ENCODE assay signal across 10 cellular contexts in genomic region chr17:19055447-19055846, GRCh38. TPM values are rescaled to one million over a fixed set of nuclear protein-coding genes. Genes with fewer than 3 reads are reported as not detected.
A peak's percentile ranks its signal among the peaks of the same experiment; 100 is the strongest.
DNase-seq lines count a peak whose midpoint lies in the region; ATAC-seq, FAIRE-seq and TF ChIP-seq lines count a peak whose summit lies in the region.
"Not testable (repeated sequence)": the region's sequence is repeated elsewhere in the genome, so short reads cannot be mapped to it uniquely, and the experiment has no call there.
"Had no signal": no experiment of that assay in that cellular context is flagged by ENCODE, and none has a peak within 500 bp of the region (broad histone marks: within the 10 kb centered on the region; RNA-seq: fewer than 3 reads in every experiment).

No MANE protein-coding gene starts in this region.

- not testable (repeated sequence) for H3F3A ChIP-seq in GM23338 (replicated peaks; ENCODE audit: low read depth)

- H3K9me2 ChIP-seq in GM23338 (ENCODE audit: insufficient read depth): not testable (repeated sequence)

- POLR2A ChIA-PET in A549 (lab: Yijun Ruan, JAX); activated CD4-positive, alpha-beta T cell treated with anti-CD3 and anti-CD28 coated beads for 36 hours (lab: Charles Lee): not testable (repeated sequence)

- intact Hi-C loops in activated CD4-positive, alpha-beta T cell treated with anti-CD3 and anti-CD28 coated beads for 36 hours (cut with DNase I, micrococcal nuclease); pancreas (cut with DNase I): not testable (repeated sequence)

- H3K4me1 Mint-ChIP-seq in GM23338; activated CD4-positive, alpha-beta T cell treated with anti-CD3 and anti-CD28 coated beads for 36 hours; central memory CD8-positive, alpha-beta T cell: not testable (repeated sequence)

- CTCF ChIA-PET in A549 (lab: Yijun Ruan, JAX); activated CD4-positive, alpha-beta T cell treated with anti-CD3 and anti-CD28 coated beads for 36 hours (lab: Charles Lee): not testable (repeated sequence)

- not testable (repeated sequence) for H3K4me3 ChIP-seq in A549, GM23338, pancreas

- not testable (repeated sequence) for H3K27me3 Mint-ChIP-seq in GM23338 (ENCODE audit: insufficient read depth, low read depth, poor library complexity); activated CD4-positive, alpha-beta T cell treated with anti-CD3 and anti-CD28 coated beads for 36 hours; central memory CD8-positive, alpha-beta T cell

- H3K27me3 ChIP-seq in GM23338 (ENCODE audit: insufficient read depth); pancreas: not testable (repeated sequence)

- DNase-seq in A549 (ENCODE audit: low read depth in 1 of 2, low spot score in 1 of 2); GM23338 (ENCODE audit: low spot score); activated CD4-positive, alpha-beta T cell treated with anti-CD3 and anti-CD28 coated beads for 36 hours; central memory CD8-positive, alpha-beta T cell (ENCODE audit: low spot score in 2 of 2); left lobe of liver (ENCODE audit: low spot score); pancreas: not testable (repeated sequence)

- not testable (repeated sequence) for TF ChIP-seq EP300 in A549 (IDR thresholded peaks at IDR 0.05)

- not testable (repeated sequence) for H4K20me1 ChIP-seq in GM23338 (replicated peaks; ENCODE audit: insufficient read depth)

- H3K4me3 Mint-ChIP-seq in GM23338; activated CD4-positive, alpha-beta T cell treated with anti-CD3 and anti-CD28 coated beads for 36 hours; central memory CD8-positive, alpha-beta T cell: not testable (repeated sequence)

- not testable (repeated sequence) for TF ChIP-seq RAD21 in A549 (conservative IDR thresholded peaks at IDR 0.05 in 1 of 2, IDR thresholded peaks at IDR 0.05 in 1 of 2)

- WGBS in A549 (ENCODE audit: missing lambda C conversion rate): no CpG with 5 or more reads among the region's 12 CpGs
- no CpG with 5 or more reads among the region's 12 CpGs for WGBS in pancreas, 2 donors

- TF ChIP-seq POLR2A in A549 (IDR thresholded peaks at IDR 0.05; ENCODE audit: low read length): not testable (repeated sequence)

- H2AFZ ChIP-seq in GM23338: not testable (repeated sequence)

- H3K36me3 Mint-ChIP-seq in GM23338 (ENCODE audit: low read depth); activated CD4-positive, alpha-beta T cell treated with anti-CD3 and anti-CD28 coated beads for 36 hours (ENCODE audit: low read depth); central memory CD8-positive, alpha-beta T cell (ENCODE audit: insufficient read depth): not testable (repeated sequence)

- not testable (repeated sequence) for H3K4me1 ChIP-seq in A549; GM23338 (ENCODE audit: insufficient read depth); pancreas

- H3K27ac Mint-ChIP-seq in GM23338; activated CD4-positive, alpha-beta T cell treated with anti-CD3 and anti-CD28 coated beads for 36 hours; central memory CD8-positive, alpha-beta T cell (ENCODE audit: low read depth): not testable (repeated sequence)

- H3K27ac ChIP-seq in A549; GM23338 (ENCODE audit: low read depth); pancreas: not testable (repeated sequence)

- not testable (repeated sequence) for H3K4me2 ChIP-seq in A549, GM23338

- ATAC-seq in A549: peak; percentile 89 to 93
- ATAC-seq in GM18907 (IDR thresholded peaks at IDR 0.05; ENCODE audit: unreplicated experiment): peak; percentile 62
- ATAC-seq in GM23338: peak; percentile 95
- ATAC-seq in HG03439 (IDR thresholded peaks at IDR 0.05; ENCODE audit: unreplicated experiment): peak; percentile 65
- ATAC-seq in activated CD4-positive, alpha-beta T cell treated with anti-CD3 and anti-CD28 coated beads for 36 hours: peak; percentile 94
- peak; percentile 90 for ATAC-seq in central memory CD8-positive, alpha-beta T cell (replicated peaks; ENCODE audit: extremely low read depth, poor library complexity, severe bottlenecking)
- ATAC-seq in left lobe of liver: peak; percentile 89
- ATAC-seq in pancreas: peak in 3 of 4 donors; percentile 71 to 77 (median 72)

- TF ChIP-seq CTCF in A549 (IDR thresholded peaks at IDR 0.05); GM23338 (conservative IDR thresholded peaks at IDR 0.05; ENCODE audit: low read depth in 2 of 2); pancreas (IDR thresholded peaks at IDR 0.05): not testable (repeated sequence)

- not testable (repeated sequence) for H3K9me3 ChIP-seq in A549, pancreas

- H3K9me3 Mint-ChIP-seq in GM23338; activated CD4-positive, alpha-beta T cell treated with anti-CD3 and anti-CD28 coated beads for 36 hours (ENCODE audit: low read depth); central memory CD8-positive, alpha-beta T cell: not testable (repeated sequence)

- not testable (repeated sequence) for H3K36me3 ChIP-seq in GM23338 (ENCODE audit: insufficient read depth); pancreas

- H3K79me2 ChIP-seq in GM23338 (replicated peaks; ENCODE audit: insufficient read depth): not testable (repeated sequence)

- FAIRE-seq in A549 (lab: Jason Lieb, UNC); pancreas (lab: Jason Lieb, UNC): not testable (repeated sequence)

RNA-seq across cellular contexts. Expression of gene GRAP, which starts 8.7 kb away (rescaled TPM):
- polyA plus RNA-seq in A549 (2011; rRNA removed) (0.19 and 0.25 TPM in 2 replicates), A549 (2017; fragmentation: RNase III; extraction: RNeasy Plus Mini Kit Qiagen cat#74134 plus additional on column Dnase treatment) (0.17 to 0.31 TPM (median 0.19 TPM) in 3 replicates), GM23338 (2016; fragmentation: Nextera tagmentation; extraction: Ambion mirVana) (0.47 TPM in 1 of 2 replicates, not detected in the other), pancreas (1 to 10 TPM; 1.5 to 2.3 TPM)
- 0.15 and 0.19 TPM in 2 replicates for polyA plus RNA-seq in A549 (2012; cell fraction: cytosol; rRNA removed)
- polyA plus RNA-seq in A549 (2012; cell fraction: nucleus; rRNA removed): 0.43 and 0.60 TPM in 2 replicates
- polyA minus RNA-seq in A549 (2011; rRNA and poly(A)+ RNA removed): 0.08 and 0.24 TPM in 2 replicates
- 0.24 and 0.27 TPM in 2 replicates for total RNA-seq in GM23338 (2014; rRNA removed; shearing (Covaris generic))
- 10 to 100 TPM; 10.7 to 11.2 TPM for total RNA-seq in activated CD4-positive, alpha-beta T cell treated with anti-CD3 and anti-CD28 coated beads for 36 hours
- total RNA-seq in left lobe of liver (4.0 TPM), pancreas (1 to 10 TPM in 2 of 6 donors, under 1 TPM in 4; 0.38 to 1.5 (median 0.56) TPM)
- total RNA-seq: bronchial epithelial cell, hepatocyte had no signal

RNA-seq across cellular contexts. Expression of gene FAM83G, which starts 50.9 kb away (rescaled TPM):
- polyA plus RNA-seq in A549 (2011; rRNA removed) (11.0 and 12.8 TPM in 2 replicates), A549 (2017; fragmentation: RNase III; extraction: RNeasy Plus Mini Kit Qiagen cat#74134 plus additional on column Dnase treatment) (19.8 to 22.0 TPM (median 20.5 TPM) in 3 replicates), GM23338 (2016; fragmentation: Nextera tagmentation; extraction: Ambion mirVana) (7.6 and 8.5 TPM in 2 replicates), pancreas (10 to 100 TPM; 10.4 to 12.9 TPM)
- 11.1 and 15.8 TPM in 2 replicates for polyA plus RNA-seq in A549 (2012; cell fraction: cytosol; rRNA removed)
- 38.5 and 42.5 TPM in 2 replicates for polyA plus RNA-seq in A549 (2012; cell fraction: nucleus; rRNA removed)
- polyA minus RNA-seq in A549 (2011; rRNA and poly(A)+ RNA removed): 18.1 and 22.7 TPM in 2 replicates
- 44.5 and 46.6 TPM in 2 replicates for total RNA-seq in GM23338 (2014; rRNA removed; shearing (Covaris generic))
- 10 to 100 TPM; 11.1 to 14.3 TPM for total RNA-seq in activated CD4-positive, alpha-beta T cell treated with anti-CD3 and anti-CD28 coated beads for 36 hours
- total RNA-seq in left lobe of liver (11.7 TPM), pancreas (10 to 100 TPM in 2 of 6 donors, 1 to 10 TPM in 4; 5.6 to 10.8 (median 7.5) TPM)
